ENCODE assay signal across 8 cellular contexts in the genomic region with DNA sequence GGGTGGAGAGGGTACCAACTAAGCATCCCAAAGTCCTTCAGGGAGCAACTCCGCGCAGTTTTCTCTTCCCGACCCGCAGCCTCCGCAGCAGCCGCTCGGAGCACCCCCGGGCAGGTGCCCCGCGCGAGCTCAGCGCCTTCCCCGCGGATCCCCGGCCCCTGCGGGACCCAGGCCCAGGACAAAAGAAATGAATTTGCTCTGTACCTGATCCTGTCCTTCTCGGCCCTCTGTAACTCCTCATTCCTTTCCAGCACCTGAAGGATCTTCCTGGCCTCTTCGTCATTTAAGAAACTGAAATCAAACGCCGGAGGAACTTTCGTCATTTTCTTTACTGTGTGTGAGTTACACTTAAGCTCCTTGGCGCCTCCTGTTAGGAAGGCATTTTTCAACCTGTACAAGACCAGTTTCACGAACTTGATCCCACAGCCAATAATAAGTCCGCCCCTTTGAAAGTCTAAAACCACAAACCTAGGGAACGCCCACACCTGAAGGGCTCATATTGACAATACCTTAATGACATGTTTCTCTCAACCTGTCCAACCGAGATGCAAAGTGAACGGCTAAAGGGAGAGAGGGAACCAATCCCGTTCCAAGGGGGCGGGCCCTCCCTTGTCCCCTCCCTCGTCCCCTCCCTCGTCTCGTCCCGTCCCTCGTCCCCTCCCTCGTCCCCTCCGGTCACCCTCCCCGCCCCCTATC. TPM values are rescaled to one million over a fixed set of nuclear protein-coding genes. Genes with fewer than 3 reads are reported as not detected.
DNase-seq lines count a peak whose midpoint lies in the region; ATAC-seq and TF ChIP-seq lines count a peak whose summit lies in the region.

A gene with protein sequence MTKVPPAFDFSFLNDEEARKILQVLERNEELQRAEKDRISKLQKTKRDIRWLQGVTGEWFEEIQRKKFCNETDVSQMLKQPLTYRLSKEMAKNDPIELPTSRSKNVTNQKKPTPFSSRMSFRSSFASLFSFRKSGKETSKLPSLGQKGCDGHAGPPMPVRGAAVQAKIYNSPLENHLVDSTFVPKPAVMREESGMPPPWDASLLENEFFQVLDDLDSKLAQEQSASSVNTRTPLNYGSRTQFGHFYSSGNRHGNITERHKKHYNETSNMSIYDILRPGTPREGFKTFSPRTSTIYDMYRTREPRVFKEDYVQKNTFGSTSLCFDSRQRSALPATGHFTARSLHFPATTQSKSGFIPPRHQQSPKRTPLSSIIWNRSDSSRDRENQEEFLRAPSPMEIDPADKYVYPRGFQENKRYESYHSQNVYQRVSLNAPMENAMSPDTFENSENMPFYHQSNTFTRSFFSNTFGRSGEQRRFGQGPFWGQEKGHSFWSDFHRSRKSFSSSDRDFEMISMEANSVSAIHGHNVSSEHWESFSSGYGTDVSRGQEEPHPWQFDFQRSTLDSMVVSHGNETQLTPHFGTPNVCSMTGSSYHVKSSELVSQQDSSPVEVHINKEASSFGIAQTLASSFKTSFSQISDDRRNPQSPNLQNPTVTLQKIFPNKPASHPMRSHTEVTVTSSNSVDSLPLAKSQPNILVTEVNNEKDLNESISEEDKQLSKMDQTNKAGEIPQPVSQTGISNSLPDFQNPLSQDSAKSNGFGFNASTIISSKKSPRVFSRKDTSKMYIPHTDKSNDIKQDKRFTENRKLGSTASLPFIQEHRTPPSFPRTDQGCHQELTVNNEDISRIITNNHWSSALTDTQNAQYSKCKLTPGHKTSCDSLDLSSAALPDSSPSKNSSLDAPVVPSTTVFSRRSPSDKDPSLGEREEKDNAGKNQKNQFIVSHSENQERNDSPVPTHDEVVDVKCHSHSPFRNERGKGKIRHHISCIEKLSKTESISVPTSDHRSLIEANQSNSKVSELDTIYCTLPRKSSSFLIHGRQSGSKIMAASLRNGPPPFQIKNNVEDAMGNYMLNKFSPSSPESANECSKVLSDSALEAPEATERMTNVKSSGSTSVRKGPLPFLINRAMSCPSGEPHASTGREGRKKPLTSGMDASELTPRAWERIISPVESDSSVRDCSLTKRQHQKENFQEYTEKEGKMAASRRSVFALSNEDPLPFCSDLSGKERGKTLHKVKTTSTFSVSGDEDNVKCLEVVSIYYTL (N-terminal part only) (minus strand): TSS at position 555 of the 696 bp plus-strand sequence. CDS start 232 bp downstream, at position 323.

- no peaks in the 10 kb centered on the region for H3K9me3 Mint-ChIP-seq in natural killer cell treated with Interleukin-12 subunit alpha and Interleukin-12 subunit beta and Interleukin-15 and Interleukin-18, amount 100 ng/mL, for 72 hours

- H3K4me1 Mint-ChIP-seq in natural killer cell treated with Interleukin-12 subunit alpha and Interleukin-12 subunit beta and Interleukin-15 and Interleukin-18, amount 100 ng/mL, for 72 hours (ENCODE audit: low read depth in 2 of 2), result peaks cover 10 to 16% of the 10 kb centered on the region in 2 donors

- TF ChIP-seq CTCF in LNCaP clone FGC (IDR thresholded peaks at IDR 0.05; ENCODE audit: control insufficient read depth, extremely low read depth, insufficient read depth) (peak; percentile 16; the same call in 1 of the 2 replicates), fibroblast of villous mesenchyme (IDR thresholded peaks at IDR 0.05; ENCODE audit: insufficient read depth, low read depth, low read length) (no peak)

- H3K4me3 Mint-ChIP-seq in natural killer cell treated with Interleukin-12 subunit alpha and Interleukin-12 subunit beta and Interleukin-15 and Interleukin-18, amount 100 ng/mL, for 72 hours, result peak within 1 kb of the TSS; percentile 94

- H3K4me3 ChIP-seq in H7 (ENCODE audit: insufficient read depth, low read depth, low read length) (peak within 1 kb of the TSS; percentile 66), LNCaP clone FGC (ENCODE audit: low read depth, low read length) (peak within 1 kb of the TSS; percentile 84), fibroblast of villous mesenchyme (ENCODE audit: low read depth, low read length) (peak within 1 kb of the TSS; percentile 72)

- H3K27ac Mint-ChIP-seq in natural killer cell treated with Interleukin-12 subunit alpha and Interleukin-12 subunit beta and Interleukin-15 and Interleukin-18, amount 100 ng/mL, for 72 hours, result peak within 1 kb of the TSS; percentile 4 to 92

- H3K36me3 Mint-ChIP-seq in natural killer cell treated with Interleukin-12 subunit alpha and Interleukin-12 subunit beta and Interleukin-15 and Interleukin-18, amount 100 ng/mL, for 72 hours, result no peaks in the 10 kb centered on the region

- H3K27me3 ChIP-seq in H7 (ENCODE audit: control insufficient read depth, insufficient read depth, low read length), result peaks cover 16% of the 10 kb centered on the region

- peak; percentile 93 for DNase-seq in Daoy (ENCODE audit: low read depth)
- peak; percentile 93 for DNase-seq in H7
- DNase-seq in LNCaP clone FGC (ENCODE audit: low read depth), result peak; percentile 99
- DNase-seq in SHP77 (lab: John Stamatoyannopoulos, UW), result peak; percentile 84 to 91
- DNase-seq in activated effector memory CD4-positive, alpha-beta T cell treated with anti-CD3 and anti-CD28 coated beads, Interleukin-2, amount 50 U/mL, for 16 hours, result peak; percentile 93
- DNase-seq in fibroblast of villous mesenchyme (ENCODE audit: low read depth), result peak; percentile 45
- peak; percentile 89 for DNase-seq in natural killer cell treated with Interleukin-12 subunit alpha and Interleukin-12 subunit beta and Interleukin-15 and Interleukin-18, amount 100 ng/mL, for 72 hours (ENCODE audit: low spot score)
- peak; percentile 83 for DNase-seq in stimulated activated naive CD4-positive, alpha-beta T cell treated with Interleukin-2 at 50 U/mL for 16 hours (lab: John Stamatoyannopoulos, UW)

- peak; percentile 98 for ATAC-seq in natural killer cell treated with Interleukin-12 subunit alpha and Interleukin-12 subunit beta and Interleukin-15 and Interleukin-18, amount 100 ng/mL, for 72 hours

- H3K27me3 Mint-ChIP-seq in natural killer cell treated with Interleukin-12 subunit alpha and Interleukin-12 subunit beta and Interleukin-15 and Interleukin-18, amount 100 ng/mL, for 72 hours, result peaks cover 22 to 29% of the 10 kb centered on the region in 2 donors

- no peaks in the 10 kb centered on the region for H3K36me3 ChIP-seq in H7 (replicated peaks; ENCODE audit: control insufficient read depth, insufficient read depth, low read length)

RNA-seq across cellular contexts. Expression of the gene that starts here (rescaled TPM):
- 1.5 and 1.8 TPM in 2 replicates for total RNA-seq in Daoy (2014; rRNA removed; shearing (Covaris generic))
- total RNA-seq in H7 (2014; rRNA removed; shearing (Covaris generic)), result 1.2 and 1.9 TPM in 2 replicates
- 0.32 and 2.2 TPM in 2 replicates for total RNA-seq in fibroblast of villous mesenchyme
- total RNA-seq in natural killer cell treated with Interleukin-12 subunit alpha and Interleukin-12 subunit beta and Interleukin-15 and Interleukin-18, amount 100 ng/mL, for 72 hours, result under 1 TPM; 0.56 to 0.90 TPM

Comparison
In these comparisons a context has a peak if more than half of its experiments do, and no peak if none do; other contexts are left out.
1. Peak in every context shown above with its lines: DNase-seq, ATAC-seq and H3K4me3 ChIP-seq.
2. Peak in DNase-seq and ATAC-seq in natural killer cell treated with Interleukin-12 subunit alpha and Interleukin-12 subunit beta and Interleukin-15 and Interleukin-18, amount 100 ng/mL, for 72 hours; RNA of the gene not detected or under 1 TPM.
3. DNase-seq: peak in every context shown above with its lines; median percentile 99 in LNCaP clone FGC; 93 in Daoy; 93 in H7; 93 in activated effector memory CD4-positive, alpha-beta T cell treated with anti-CD3 and anti-CD28 coated beads, Interleukin-2, amount 50 U/mL, for 16 hours; 89 in natural killer cell treated with Interleukin-12 subunit alpha and Interleukin-12 subunit beta and Interleukin-15 and Interleukin-18, amount 100 ng/mL, for 72 hours; 88 in SHP77; 83 in stimulated activated naive CD4-positive, alpha-beta T cell treated with Interleukin-2 at 50 U/mL for 16 hours; 45 in fibroblast of villous mesenchyme.